In the genomic region with DNA sequence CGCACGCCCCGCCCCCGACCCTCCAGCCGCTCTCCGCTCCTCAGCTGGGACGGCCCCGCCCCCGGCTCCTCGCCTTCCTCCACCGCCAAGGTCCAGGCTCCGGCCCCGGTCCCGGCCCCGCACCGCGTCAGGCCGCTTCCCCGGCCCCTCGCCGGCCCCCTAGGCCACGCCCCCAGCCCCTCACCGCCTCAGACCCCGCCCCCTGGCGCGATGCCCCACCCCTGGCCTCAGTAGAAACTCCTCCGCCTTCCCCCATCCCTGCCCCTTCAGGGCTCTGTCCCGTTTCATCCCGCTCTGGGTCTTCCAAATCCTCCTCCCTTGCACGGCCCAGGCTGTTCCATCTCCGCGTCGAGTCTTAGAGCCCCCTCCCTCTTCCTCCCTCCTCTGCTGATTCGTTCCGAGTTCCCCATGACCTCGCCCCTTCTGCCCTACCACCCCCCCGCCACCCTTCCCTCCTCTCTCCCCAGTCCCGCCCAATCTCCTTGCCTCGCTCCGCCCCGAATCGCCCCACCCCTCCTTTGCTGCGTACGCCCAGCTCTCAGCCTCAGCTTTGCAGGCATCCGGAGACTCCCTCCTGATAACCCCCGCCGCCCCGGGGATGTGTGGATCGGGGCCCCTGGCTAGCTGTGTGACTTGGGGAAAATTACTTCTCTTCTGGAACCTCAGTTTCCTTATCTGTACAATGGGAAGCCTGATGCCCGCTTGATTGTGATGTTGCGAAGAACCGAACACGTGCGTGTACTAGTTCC, we compare ENCODE assay signal across 8 cellular contexts. TPM values are rescaled to one million over a fixed set of nuclear protein-coding genes. Genes with fewer than 3 reads are reported as not detected.
DNase-seq lines count a peak whose midpoint lies in the region; ATAC-seq, FAIRE-seq and TF ChIP-seq lines count a peak whose summit lies in the region.

No MANE protein-coding gene starts in this region.

- H3K4me3 Mint-ChIP-seq in astrocyte (ENCODE audit: unreplicated experiment) = peak overlapping the region; percentile 86

- H3K36me3 ChIP-seq in BLaER1 = no peaks in the 10 kb centered on the region
- no peaks in the 10 kb centered on the region for H3K36me3 ChIP-seq in astrocyte (ENCODE audit: insufficient read depth, low read length)

- peak overlapping the region; percentile 88 for H2AFZ ChIP-seq in astrocyte (ENCODE audit: low read depth, low read length)

- ATAC-seq in GM21390 (IDR thresholded peaks at IDR 0.05; ENCODE audit: unreplicated experiment) = peak; percentile 70

- DNase-seq in NCI-H1417 (lab: John Stamatoyannopoulos, UW) (peak; percentile 80 to 88 (median 83)), T-helper 9 cell (peak; percentile 93), astrocyte (ENCODE audit: low read depth) (peak; percentile 83), hepatic stellate cell (ENCODE audit: low spot score) (peak; percentile 92), putamen (ENCODE audit: low spot score) (peak; percentile 75), urothelium cell line (ENCODE audit: low spot score) (peak; percentile 97)

- H3K9me3 ChIP-seq in BLaER1 (no peaks in the 10 kb centered on the region), astrocyte (ENCODE audit: insufficient read depth, low read depth, low read length) (no peaks in the 10 kb centered on the region)

- peaks cover 24% of the 10 kb centered on the region for H3K4me1 ChIP-seq in BLaER1
- peaks cover 10% of the 10 kb centered on the region for H3K4me1 ChIP-seq in astrocyte (ENCODE audit: insufficient read depth, low read length)

- H3K4me1 Mint-ChIP-seq in astrocyte (ENCODE audit: low read depth, unreplicated experiment) = peaks cover 6% of the 10 kb centered on the region

- H3K9me3 Mint-ChIP-seq in astrocyte (ENCODE audit: unreplicated experiment) = peaks cover 2% of the 10 kb centered on the region

- FAIRE-seq in astrocyte (lab: Jason Lieb, UNC) (no peak), urothelium cell line (lab: Jason Lieb, UNC) (peak; percentile 96)

- H4K20me1 ChIP-seq in BLaER1 = peaks cover 8% of the 10 kb centered on the region; the same call in 1 of the 2 replicates
- H4K20me1 ChIP-seq in astrocyte (ENCODE audit: insufficient read depth, low read length) = peaks cover 19% of the 10 kb centered on the region

- H3K4me2 ChIP-seq in BLaER1 (peak overlapping the region; percentile 65), astrocyte (ENCODE audit: low read length) (peak overlapping the region; percentile 98)

- H3K27ac ChIP-seq in BLaER1 (no peak overlapping the region; the same call in 1 of the 2 replicates), astrocyte (ENCODE audit: low read depth, low read length) (peak overlapping the region; percentile 42)

- H3K4me3 ChIP-seq in BLaER1 (peak overlapping the region; percentile 72), astrocyte (ENCODE audit: insufficient read depth, low read depth, low read length) (peak overlapping the region; percentile 61)

- H3K36me3 Mint-ChIP-seq in astrocyte (ENCODE audit: low read depth, unreplicated experiment) = peaks cover 1% of the 10 kb centered on the region

- H3K79me2 ChIP-seq in astrocyte (ENCODE audit: insufficient read depth, low read length) = peaks cover 10% of the 10 kb centered on the region

- peak overlapping the region; percentile 69 for H3K27ac Mint-ChIP-seq in astrocyte (ENCODE audit: unreplicated experiment)

- H3K9ac ChIP-seq in BLaER1 (peak overlapping the region; percentile 80; the same call in 1 of the 2 replicates), astrocyte (ENCODE audit: low read length) (peak overlapping the region; percentile 66)

- H3K27me3 ChIP-seq in BLaER1 (peaks cover 6% of the 10 kb centered on the region), astrocyte (ENCODE audit: insufficient read depth, low read length) (no peaks in the 10 kb centered on the region)

- peaks cover 19% of the 10 kb centered on the region for H3K27me3 Mint-ChIP-seq in astrocyte (ENCODE audit: low read depth, unreplicated experiment)

- no peak for TF ChIP-seq CTCF in astrocyte (IDR thresholded peaks at IDR 0.05; ENCODE audit: insufficient read depth, low read depth, low read length)

RNA-seq across cellular contexts. Expression of a gene that starts 0.4 kb away (rescaled TPM):
- total RNA-seq in astrocyte = 32.1 and 33.5 TPM in 2 replicates

RNA-seq across cellular contexts. Expression of a gene that starts 46.6 kb away (rescaled TPM):
- 0.11 TPM in 1 of 2 replicates, not detected in the other for total RNA-seq in astrocyte

RNA-seq across cellular contexts. Expression of a gene that starts 59.9 kb away (rescaled TPM):
- 3.3 and 3.4 TPM in 2 replicates for total RNA-seq in astrocyte
